In genomic region chr7:106538638-106539037, GRCh38 we compare ENCODE assay signal across 22 cellular contexts.
"Had no signal": no experiment of that assay in that cellular context is flagged by ENCODE, and none has a peak within 500 bp of the region (broad histone marks: within the 10 kb centered on the region; RNA-seq: fewer than 3 reads in every experiment).

No MANE protein-coding gene starts in this region.

- DNase-seq: activated CD4-positive, alpha-beta T cell treated with anti-CD3 and anti-CD28 coated beads for 36 hours; activated CD4-positive, alpha-beta T cell treated with anti-CD3 and anti-CD28 coated beads, Interleukin-2, amount 50 U/mL, for 48 hours; activated naive CD4-positive, alpha-beta T cell treated with Interleukin-2 at 50 U/mL for 16 hours; activated T-cell treated with anti-CD3 and anti-CD28 coated beads for 4 hours; body of pancreas; colonic mucosa; left colon; mammary epithelial cell; midbrain; nephron progenitor cell; occipital lobe; stimulated activated CD4-positive, alpha-beta T cell treated with anti-CD3 and anti-CD28 coated beads, Interleukin-4, amount 100 ng/mL, for 1 hour; stimulated activated naive CD8-positive, alpha-beta T cell treated with anti-CD3 and anti-CD28 coated beads, Interleukin-15, amount 100 ng/mL, for 72 hours; SW 1271; transverse colon; uterus had no signal

- H3K4me3 ChIP-seq: body of pancreas, colonic mucosa, hepatocyte, right atrium auricular region, smooth muscle cell, suprapubic skin, transverse colon, uterus had no signal

- H3K36me3 ChIP-seq: colonic mucosa, right atrium auricular region, suprapubic skin, transverse colon, uterus had no signal

- FAIRE-seq: endometrium, islet of Langerhans had no signal

- H3K79me2 ChIP-seq: hepatocyte had no signal

- H3K4me2 ChIP-seq: hepatocyte, smooth muscle cell had no signal

- H3K27ac ChIP-seq: body of pancreas, colonic mucosa, hepatocyte, right atrium auricular region, suprapubic skin, transverse colon had no signal

- H3K27me3 ChIP-seq: body of pancreas, colonic mucosa, hepatocyte, right atrium auricular region, suprapubic skin, transverse colon, uterus had no signal

- H3K9me3 ChIP-seq: colonic mucosa, right atrium auricular region, suprapubic skin, transverse colon, uterus had no signal

- ATAC-seq: activated CD4-positive, alpha-beta T cell treated with anti-CD3 and anti-CD28 coated beads for 36 hours; body of pancreas; left colon; stimulated activated naive CD8-positive, alpha-beta T cell treated with anti-CD3 and anti-CD28 coated beads, Interleukin-15, amount 100 ng/mL, for 72 hours had no signal

- H2AFZ ChIP-seq: hepatocyte had no signal

- H3K4me1 ChIP-seq: body of pancreas, colonic mucosa, right atrium auricular region, uterus had no signal
